18 cellular contexts compared by ENCODE assay signal in genomic region chr7:23067271-23067670, GRCh38. TPM values are rescaled to one million over a fixed set of nuclear protein-coding genes. Genes with fewer than 3 reads are reported as not detected.
A peak's percentile ranks its signal among the peaks of the same experiment; 100 is the strongest.
DNase-seq lines count a peak whose midpoint lies in the region; ATAC-seq and TF ChIP-seq lines count a peak whose summit lies in the region.
"Had no signal": no experiment of that assay in that cellular context is flagged by ENCODE, and none has a peak within 500 bp of the region (broad histone marks: within the 10 kb centered on the region; RNA-seq: fewer than 3 reads in every experiment).

No MANE protein-coding gene starts in this region.

- no peaks in the 10 kb centered on the region for H3K4me1 ChIP-seq in breast epithelium
- peaks cover 0 to 7% (median 0%) of the 10 kb centered on the region in 3 donors for H3K4me1 ChIP-seq in gastroesophageal sphincter
- peaks cover 2% of the 10 kb centered on the region; the same call in 1 of the 2 replicates for H3K4me1 ChIP-seq in HAP-1
- H3K4me1 ChIP-seq: adrenal gland, upper lobe of left lung had no signal

- TF ChIP-seq EP300 in gastroesophageal sphincter (IDR thresholded peaks at IDR 0.05): no peak

- no peaks in the 10 kb centered on the region for H3K9me3 Mint-ChIP-seq in stimulated activated effector memory CD8-positive, alpha-beta T cell treated with anti-CD3 and anti-CD28 coated beads, Interleukin-12 subunit alpha, Interleukin-12 subunit beta, amount 100 ng/mL, for 72 hours
- H3K9me3 Mint-ChIP-seq in activated CD4-positive, alpha-beta memory T cell treated with anti-CD3 and anti-CD28 coated beads, Interleukin-2, amount 10 ng/mL, durations not matched to agents 7 days and 5 days: no peaks in the 10 kb centered on the region
- H3K9me3 Mint-ChIP-seq: activated T-helper 17 cell treated with anti-CD3 and anti-CD28 coated beads, Interleukin-2, amount 50 U/mL, for 72 hours; CD4-positive, alpha-beta T cell; stimulated activated naive B cell treated with anti-CD40 and anti-IgM and Interleukin-4, amounts not matched to agents 10 μg/mL and 1 μg/mL and 100 μg/mL, for 72 hours had no signal

- CTCF ChIA-PET in activated CD4-positive, alpha-beta memory T cell treated with anti-CD3 and anti-CD28 coated beads, Interleukin-2, amount 10 ng/mL, durations not matched to agents 7 days and 5 days (lab: Charles Lee): no interaction called here

- TF ChIP-seq POLR2A in breast epithelium (IDR thresholded peaks at IDR 0.05) (no peak), gastroesophageal sphincter (IDR thresholded peaks at IDR 0.05) (no peak)

- H3K27me3 ChIP-seq in breast epithelium (no peaks in the 10 kb centered on the region), gastroesophageal sphincter (no peaks in the 10 kb centered on the region), HAP-1 (ENCODE audit: low read depth) (no peaks in the 10 kb centered on the region)
- H3K27me3 ChIP-seq: adrenal gland, upper lobe of left lung had no signal

- H3K4me3 ChIP-seq in breast epithelium (no peak overlapping the region), gastroesophageal sphincter (no peak overlapping the region), HAP-1 (no peak overlapping the region)
- H3K4me3 ChIP-seq: adrenal gland, upper lobe of left lung had no signal

- H3K9me3 ChIP-seq in breast epithelium: no peaks in the 10 kb centered on the region
- H3K9me3 ChIP-seq in gastroesophageal sphincter: no peaks in the 10 kb centered on the region
- no peaks in the 10 kb centered on the region for H3K9me3 ChIP-seq in HAP-1
- H3K9me3 ChIP-seq: adrenal gland, upper lobe of left lung had no signal

- peak overlapping the region; percentile 13 for H3K27ac Mint-ChIP-seq in stimulated activated effector memory CD8-positive, alpha-beta T cell treated with anti-CD3 and anti-CD28 coated beads, Interleukin-12 subunit alpha, Interleukin-12 subunit beta, amount 100 ng/mL, for 72 hours
- no peak overlapping the region for H3K27ac Mint-ChIP-seq in activated CD4-positive, alpha-beta memory T cell treated with anti-CD3 and anti-CD28 coated beads, Interleukin-2, amount 10 ng/mL, durations not matched to agents 7 days and 5 days
- H3K27ac Mint-ChIP-seq: activated T-helper 17 cell treated with anti-CD3 and anti-CD28 coated beads, Interleukin-2, amount 50 U/mL, for 72 hours; CD4-positive, alpha-beta T cell; stimulated activated naive B cell treated with anti-CD40 and anti-IgM and Interleukin-4, amounts not matched to agents 10 μg/mL and 1 μg/mL and 100 μg/mL, for 72 hours had no signal

- POLR2A ChIA-PET in activated CD4-positive, alpha-beta memory T cell treated with anti-CD3 and anti-CD28 coated beads, Interleukin-2, amount 10 ng/mL, durations not matched to agents 7 days and 5 days (lab: Charles Lee): no interaction called here

- H3K27ac ChIP-seq in breast epithelium (peak overlapping the region; percentile 77 to 83), gastroesophageal sphincter (peak overlapping the region in 2 of 4 donors; percentile 5 to 51)
- H3K27ac ChIP-seq: adrenal gland, epithelial cell of prostate, VCaP had no signal

- WGBS in gastroesophageal sphincter (ENCODE audit: low coverage in 1 of 2), 2 donors: 38 to 44% methylated on average over 1 of the region's 1 CpG

- H3K4me1 Mint-ChIP-seq in stimulated activated effector memory CD8-positive, alpha-beta T cell treated with anti-CD3 and anti-CD28 coated beads, Interleukin-12 subunit alpha, Interleukin-12 subunit beta, amount 100 ng/mL, for 72 hours: no peaks in the 10 kb centered on the region
- no peaks in the 10 kb centered on the region for H3K4me1 Mint-ChIP-seq in activated CD4-positive, alpha-beta memory T cell treated with anti-CD3 and anti-CD28 coated beads, Interleukin-2, amount 10 ng/mL, durations not matched to agents 7 days and 5 days
- H3K4me1 Mint-ChIP-seq: activated T-helper 17 cell treated with anti-CD3 and anti-CD28 coated beads, Interleukin-2, amount 50 U/mL, for 72 hours; stimulated activated naive B cell treated with anti-CD40 and anti-IgM and Interleukin-4, amounts not matched to agents 10 μg/mL and 1 μg/mL and 100 μg/mL, for 72 hours had no signal

- no peaks in the 10 kb centered on the region for H3K36me3 Mint-ChIP-seq in stimulated activated effector memory CD8-positive, alpha-beta T cell treated with anti-CD3 and anti-CD28 coated beads, Interleukin-12 subunit alpha, Interleukin-12 subunit beta, amount 100 ng/mL, for 72 hours
- H3K36me3 Mint-ChIP-seq in activated CD4-positive, alpha-beta memory T cell treated with anti-CD3 and anti-CD28 coated beads, Interleukin-2, amount 10 ng/mL, durations not matched to agents 7 days and 5 days (ENCODE audit: low read depth): no peaks in the 10 kb centered on the region
- H3K36me3 Mint-ChIP-seq: stimulated activated naive B cell treated with anti-CD40 and anti-IgM and Interleukin-4, amounts not matched to agents 10 μg/mL and 1 μg/mL and 100 μg/mL, for 72 hours had no signal

- ATAC-seq in gastroesophageal sphincter (peak; percentile 72), GM19395 (IDR thresholded peaks at IDR 0.05; ENCODE audit: unreplicated experiment) (no peak)
- ATAC-seq in stimulated activated effector memory CD8-positive, alpha-beta T cell treated with anti-CD3 and anti-CD28 coated beads, Interleukin-12 subunit alpha, Interleukin-12 subunit beta, amount 100 ng/mL, for 72 hours: no peak
- ATAC-seq: activated T-helper 17 cell treated with anti-CD3 and anti-CD28 coated beads, Interleukin-2, amount 50 U/mL, for 72 hours; stimulated activated naive B cell treated with anti-CD40 and anti-IgM and Interleukin-4, amounts not matched to agents 10 μg/mL and 1 μg/mL and 100 μg/mL, for 72 hours had no signal

- DNase-seq in HCEC 1CT: peak; percentile 48
- no peak for DNase-seq in breast epithelium (ENCODE audit: low spot score in 2 of 2)
- no peak for DNase-seq in stimulated activated effector memory CD8-positive, alpha-beta T cell treated with anti-CD3 and anti-CD28 coated beads, Interleukin-12 subunit alpha, Interleukin-12 subunit beta, amount 100 ng/mL, for 72 hours (ENCODE audit: low spot score in 2 of 2)
- DNase-seq in activated CD4-positive, alpha-beta memory T cell treated with anti-CD3 and anti-CD28 coated beads, Interleukin-2, amount 10 ng/mL, durations not matched to agents 7 days and 5 days: no peak
- DNase-seq in NCI-H526 (lab: John Stamatoyannopoulos, UW): no peak
- no peak for DNase-seq in HAP-1 (ENCODE audit: low spot score in 2 of 2)
- DNase-seq: activated CD8-positive, alpha-beta memory T cell treated with anti-CD3 and anti-CD28 coated beads for 24 hours; adrenal gland; CD4-positive, alpha-beta T cell; KG1; NCI-H1092; stimulated activated naive B cell treated with anti-CD40 and anti-IgM and Interleukin-4, amounts not matched to agents 10 μg/mL and 1 μg/mL and 100 μg/mL, for 72 hours; upper lobe of left lung had no signal

- in situ Hi-C loops in HAP-1 (cut with MboI; ENCODE audit: low sequenced_read_pairs): loop anchor here (25.0 kb wide), 1 partner anchor 330 kb away; the partner anchor contains the start of gene IL6

- intact Hi-C loops in breast epithelium (cut with DNase I; ENCODE audit: low total_unique reads): no loop called here

- no peak overlapping the region for H3K4me3 Mint-ChIP-seq in stimulated activated effector memory CD8-positive, alpha-beta T cell treated with anti-CD3 and anti-CD28 coated beads, Interleukin-12 subunit alpha, Interleukin-12 subunit beta, amount 100 ng/mL, for 72 hours
- no peak overlapping the region for H3K4me3 Mint-ChIP-seq in activated CD4-positive, alpha-beta memory T cell treated with anti-CD3 and anti-CD28 coated beads, Interleukin-2, amount 10 ng/mL, durations not matched to agents 7 days and 5 days
- H3K4me3 Mint-ChIP-seq: activated T-helper 17 cell treated with anti-CD3 and anti-CD28 coated beads, Interleukin-2, amount 50 U/mL, for 72 hours; CD4-positive, alpha-beta T cell; stimulated activated naive B cell treated with anti-CD40 and anti-IgM and Interleukin-4, amounts not matched to agents 10 μg/mL and 1 μg/mL and 100 μg/mL, for 72 hours had no signal

- H3K27me3 Mint-ChIP-seq in activated CD4-positive, alpha-beta memory T cell treated with anti-CD3 and anti-CD28 coated beads, Interleukin-2, amount 10 ng/mL, durations not matched to agents 7 days and 5 days: peaks cover 12% of the 10 kb centered on the region
- H3K27me3 Mint-ChIP-seq: CD4-positive, alpha-beta T cell had no signal

- no peaks in the 10 kb centered on the region for H3K36me3 ChIP-seq in breast epithelium
- H3K36me3 ChIP-seq in gastroesophageal sphincter: no peaks in the 10 kb centered on the region
- H3K36me3 ChIP-seq in HAP-1 (replicated peaks): no peaks in the 10 kb centered on the region
- H3K36me3 ChIP-seq: adrenal gland, upper lobe of left lung had no signal

- TF ChIP-seq CTCF in breast epithelium (IDR thresholded peaks at IDR 0.05): no peak
- TF ChIP-seq CTCF in gastroesophageal sphincter (IDR thresholded peaks at IDR 0.05): no peak

RNA-seq across cellular contexts. Expression of gene KLHL7, which starts 38.3 kb away (rescaled TPM):
- total RNA-seq in breast epithelium (10 to 100 TPM; 28.5 to 39.2 (median 29.0) TPM), gastroesophageal sphincter (10 to 100 TPM; 21.3 to 45.9 (median 27.6) TPM)
- total RNA-seq in activated CD4-positive, alpha-beta memory T cell treated with anti-CD3 and anti-CD28 coated beads, Interleukin-2, amount 10 ng/mL, durations not matched to agents 7 days and 5 days: 10 to 100 TPM; 19.9 to 20.5 TPM

RNA-seq across cellular contexts. Expression of gene HYCC1, which starts 53.3 kb away (rescaled TPM):
- total RNA-seq in breast epithelium (10 to 100 TPM; 43.8 to 64.6 (median 50.4) TPM), gastroesophageal sphincter (10 to 100 TPM; 39.7 to 87.7 (median 52.7) TPM)
- 100 to 1,000 TPM; 103 to 105 TPM for total RNA-seq in activated CD4-positive, alpha-beta memory T cell treated with anti-CD3 and anti-CD28 coated beads, Interleukin-2, amount 10 ng/mL, durations not matched to agents 7 days and 5 days
